13 cellular contexts compared by ENCODE assay signal in genomic region chr2:230170532-230170931, GRCh38. TPM values are rescaled to one million over a fixed set of nuclear protein-coding genes. Genes with fewer than 3 reads are reported as not detected.
DNase-seq lines count a peak whose midpoint lies in the region; ATAC-seq and TF ChIP-seq lines count a peak whose summit lies in the region.
"Had no signal": no experiment of that assay in that cellular context is flagged by ENCODE, and none has a peak within 500 bp of the region (broad histone marks: within the 10 kb centered on the region; RNA-seq: fewer than 3 reads in every experiment).

No MANE protein-coding gene starts in this region.

- peaks cover 0 to 66% of the 10 kb centered on the region in 2 donors for H3K36me3 ChIP-seq in gastroesophageal sphincter
- peaks cover 0 to 100% (median 71%) of the 10 kb centered on the region in 6 donors for H3K36me3 ChIP-seq in spleen

- no peak for TF ChIP-seq EP300 in gastroesophageal sphincter (IDR thresholded peaks at IDR 0.05)

- H3K27ac ChIP-seq in gastroesophageal sphincter (peak overlapping the region in 1 of 4 donors; percentile 25), spleen (peak overlapping the region in 7 of 8 donors; percentile 23 to 67 (median 58))

- no peak for TF ChIP-seq POLR2A in gastroesophageal sphincter (IDR thresholded peaks at IDR 0.05)
- no peak for TF ChIP-seq POLR2A in spleen (IDR thresholded peaks at IDR 0.05)

- intact Hi-C loops in spleen (cut with DNase I; ENCODE audit: low total_unique reads): no loop called here

- H3K9me3 ChIP-seq in gastroesophageal sphincter (no peaks in the 10 kb centered on the region), spleen (no peaks in the 10 kb centered on the region)

- H3K4me1 ChIP-seq in gastroesophageal sphincter (no peaks in the 10 kb centered on the region), spleen (peaks cover 0 to 14% (median 5%) of the 10 kb centered on the region in 6 donors)

- ATAC-seq in gastroesophageal sphincter (peak; percentile 65), GM21717 (IDR thresholded peaks at IDR 0.05; ENCODE audit: unreplicated experiment) (no peak), HG02885 (IDR thresholded peaks at IDR 0.05; ENCODE audit: poor library complexity, unreplicated experiment) (no peak)

- H3K4me3 ChIP-seq in gastroesophageal sphincter (no peak overlapping the region), spleen (peak overlapping the region in 1 of 8 donors; percentile 8)

- no peak for TF ChIP-seq CTCF in gastroesophageal sphincter (IDR thresholded peaks at IDR 0.05)
- no peak for TF ChIP-seq CTCF in spleen (IDR thresholded peaks at IDR 0.05 in 8 of 11, conservative IDR thresholded peaks at IDR 0.05 in 3 of 11)

- 73 to 95% methylated on average over 6 to 9 of the region's 9 CpGs for WGBS in gastroesophageal sphincter (ENCODE audit: low coverage in 1 of 2), 2 donors
- WGBS in spleen, 5 donors: 27 to 48% (median 33%) methylated on average over 9 of the region's 9 CpGs

- H3K27me3 ChIP-seq in gastroesophageal sphincter (no peaks in the 10 kb centered on the region), spleen (replicated peaks in 1 of 7) (no peaks in the 10 kb centered on the region)

- peak; percentile 32 for DNase-seq in NCI-H2196 (lab: John Stamatoyannopoulos, UW; ENCODE audit: unreplicated experiment)
- no peak for DNase-seq in NCI-H2196 treated with DMSO at 0.1 percent for 48 hours (lab: John Stamatoyannopoulos, UW; ENCODE audit: unreplicated experiment)
- peak; percentile 71 for DNase-seq in SHP77 treated with DMSO at 0.1 percent for 48 hours (lab: John Stamatoyannopoulos, UW)
- no peak for DNase-seq in spleen
- no peak for DNase-seq in D341Med (ENCODE audit: low spot score)
- DNase-seq: 8988T; activated CD4-positive, CD25-positive, alpha-beta regulatory T cell treated with anti-CD3 and anti-CD28 coated beads, Interleukin-2, amount 50 U/mL, for 72 hours; cortex of kidney; HCEC 1CT; kidney glomerular epithelial cell had no signal

RNA-seq across cellular contexts. Expression of gene SP110, which starts 49.3 kb away (rescaled TPM):
- total RNA-seq in gastroesophageal sphincter (10 to 100 TPM; 16.3 to 37.5 (median 19.2) TPM), spleen (100 to 1,000 TPM; 105 to 157 (median 135) TPM)
- 10 to 100 TPM; 47.9 to 63.5 (median 57.6) TPM for polyA plus RNA-seq in spleen

RNA-seq across cellular contexts. Expression of gene SP140, which starts 55.0 kb away (rescaled TPM):
- total RNA-seq in gastroesophageal sphincter: 1 to 10 TPM in 2 of 4 donors, under 1 TPM in 1, not detected in 1; 0.92 to 2.3 (median 2.0) TPM
- 100 to 1,000 TPM in 1 of 7 donors, 10 to 100 TPM in 6; 51.3 to 110 (median 80.8) TPM for total RNA-seq in spleen
- polyA plus RNA-seq in spleen: 10 to 100 TPM; 51.7 to 61.5 (median 55.8) TPM

Comparison
In these comparisons a context has a peak if more than half of its experiments do, and no peak if none do; other contexts are left out.
1. DNase-seq: peak in NCI-H2196 (single experiment) and SHP77 treated with DMSO at 0.1 percent for 48 hours (single experiment); none in NCI-H2196 treated with DMSO at 0.1 percent for 48 hours (single experiment), spleen (single experiment) and D341Med (single experiment).
2. RNA of gene SP140, which starts 55.0 kb away (total RNA-seq): 51.3 to 110 TPM in spleen; 0.92 to 2.3 TPM in gastroesophageal sphincter; every median in the first group is over 10 times any median in the second.